Comparison of ENCODE assay signal across 1 cellular context in the genomic region with DNA sequence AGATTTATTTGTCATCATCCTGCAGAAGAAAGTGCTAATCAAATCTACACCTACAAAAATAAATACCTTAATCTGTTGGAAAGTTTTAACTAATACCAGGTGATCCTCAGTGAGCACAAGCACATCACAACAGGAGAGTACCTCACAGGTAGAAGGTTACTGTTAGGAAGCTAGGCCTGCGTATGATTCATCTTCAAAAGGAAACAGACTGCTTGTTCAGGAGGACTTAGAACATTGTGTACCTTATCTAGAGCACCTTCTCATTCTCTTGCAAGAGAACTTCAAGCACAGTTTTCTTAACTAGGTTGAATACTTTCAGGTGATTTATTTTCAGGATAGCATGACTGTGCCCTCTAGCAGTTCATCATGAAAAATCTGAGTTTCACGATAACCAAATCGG.
TF ChIP-seq lines count a peak whose summit lies in the region.

No MANE protein-coding gene starts in this region.

TF ChIP-seq in GM23338, 12 proteins besides CTCF, POLR2A, EP300 and RAD21 (continued from another document):
- no peak for TF ChIP-seq ETS1 (IDR thresholded peaks at IDR 0.05)
- no peak for TF ChIP-seq POLR2AphosphoS5 (IDR thresholded peaks at IDR 0.05; ENCODE audit: low read depth)
- no peak for TF ChIP-seq CREB1 (CRISPR knock-in tag; IDR thresholded peaks at IDR 0.05; ENCODE audit: low read depth)
- TF ChIP-seq, protein P1, sequence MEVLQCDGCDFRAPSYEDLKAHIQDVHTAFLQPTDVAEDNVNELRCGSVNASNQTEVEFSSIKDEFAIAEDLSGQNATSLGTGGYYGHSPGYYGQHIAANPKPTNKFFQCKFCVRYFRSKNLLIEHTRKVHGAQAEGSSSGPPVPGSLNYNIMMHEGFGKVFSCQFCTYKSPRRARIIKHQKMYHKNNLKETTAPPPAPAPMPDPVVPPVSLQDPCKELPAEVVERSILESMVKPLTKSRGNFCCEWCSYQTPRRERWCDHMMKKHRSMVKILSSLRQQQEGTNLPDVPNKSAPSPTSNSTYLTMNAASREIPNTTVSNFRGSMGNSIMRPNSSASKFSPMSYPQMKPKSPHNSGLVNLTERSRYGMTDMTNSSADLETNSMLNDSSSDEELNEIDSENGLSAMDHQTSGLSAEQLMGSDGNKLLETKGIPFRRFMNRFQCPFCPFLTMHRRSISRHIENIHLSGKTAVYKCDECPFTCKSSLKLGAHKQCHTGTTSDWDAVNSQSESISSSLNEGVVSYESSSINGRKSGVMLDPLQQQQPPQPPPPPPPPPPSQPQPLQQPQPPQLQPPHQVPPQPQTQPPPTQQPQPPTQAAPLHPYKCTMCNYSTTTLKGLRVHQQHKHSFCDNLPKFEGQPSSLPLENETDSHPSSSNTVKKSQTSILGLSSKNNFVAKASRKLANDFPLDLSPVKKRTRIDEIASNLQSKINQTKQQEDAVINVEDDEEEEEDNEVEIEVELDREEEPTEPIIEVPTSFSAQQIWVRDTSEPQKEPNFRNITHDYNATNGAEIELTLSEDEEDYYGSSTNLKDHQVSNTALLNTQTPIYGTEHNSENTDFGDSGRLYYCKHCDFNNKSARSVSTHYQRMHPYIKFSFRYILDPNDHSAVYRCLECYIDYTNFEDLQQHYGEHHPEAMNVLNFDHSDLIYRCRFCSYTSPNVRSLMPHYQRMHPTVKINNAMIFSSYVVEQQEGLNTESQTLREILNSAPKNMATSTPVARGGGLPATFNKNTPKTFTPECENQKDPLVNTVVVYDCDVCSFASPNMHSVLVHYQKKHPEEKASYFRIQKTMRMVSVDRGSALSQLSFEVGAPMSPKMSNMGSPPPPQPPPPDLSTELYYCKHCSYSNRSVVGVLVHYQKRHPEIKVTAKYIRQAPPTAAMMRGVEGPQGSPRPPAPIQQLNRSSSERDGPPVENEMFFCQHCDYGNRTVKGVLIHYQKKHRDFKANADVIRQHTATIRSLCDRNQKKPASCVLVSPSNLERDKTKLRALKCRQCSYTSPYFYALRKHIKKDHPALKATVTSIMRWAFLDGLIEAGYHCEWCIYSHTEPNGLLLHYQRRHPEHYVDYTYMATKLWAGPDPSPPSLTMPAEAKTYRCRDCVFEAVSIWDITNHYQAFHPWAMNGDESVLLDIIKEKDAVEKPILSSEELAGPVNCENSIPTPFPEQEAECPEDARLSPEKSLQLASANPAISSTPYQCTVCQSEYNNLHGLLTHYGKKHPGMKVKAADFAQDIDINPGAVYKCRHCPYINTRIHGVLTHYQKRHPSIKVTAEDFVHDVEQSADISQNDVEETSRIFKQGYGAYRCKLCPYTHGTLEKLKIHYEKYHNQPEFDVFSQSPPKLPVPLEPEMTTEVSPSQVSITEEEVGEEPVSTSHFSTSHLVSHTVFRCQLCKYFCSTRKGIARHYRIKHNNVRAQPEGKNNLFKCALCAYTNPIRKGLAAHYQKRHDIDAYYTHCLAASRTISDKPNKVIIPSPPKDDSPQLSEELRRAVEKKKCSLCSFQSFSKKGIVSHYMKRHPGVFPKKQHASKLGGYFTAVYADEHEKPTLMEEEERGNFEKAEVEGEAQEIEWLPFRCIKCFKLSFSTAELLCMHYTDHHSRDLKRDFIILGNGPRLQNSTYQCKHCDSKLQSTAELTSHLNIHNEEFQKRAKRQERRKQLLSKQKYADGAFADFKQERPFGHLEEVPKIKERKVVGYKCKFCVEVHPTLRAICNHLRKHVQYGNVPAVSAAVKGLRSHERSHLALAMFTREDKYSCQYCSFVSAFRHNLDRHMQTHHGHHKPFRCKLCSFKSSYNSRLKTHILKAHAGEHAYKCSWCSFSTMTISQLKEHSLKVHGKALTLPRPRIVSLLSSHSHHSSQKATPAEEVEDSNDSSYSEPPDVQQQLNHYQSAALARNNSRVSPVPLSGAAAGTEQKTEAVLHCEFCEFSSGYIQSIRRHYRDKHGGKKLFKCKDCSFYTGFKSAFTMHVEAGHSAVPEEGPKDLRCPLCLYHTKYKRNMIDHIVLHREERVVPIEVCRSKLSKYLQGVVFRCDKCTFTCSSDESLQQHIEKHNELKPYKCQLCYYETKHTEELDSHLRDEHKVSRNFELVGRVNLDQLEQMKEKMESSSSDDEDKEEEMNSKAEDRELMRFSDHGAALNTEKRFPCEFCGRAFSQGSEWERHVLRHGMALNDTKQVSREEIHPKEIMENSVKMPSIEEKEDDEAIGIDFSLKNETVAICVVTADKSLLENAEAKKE (CRISPR knock-in tag; IDR thresholded peaks at IDR 0.05) = no peak
- TF ChIP-seq ZNF114 (CRISPR knock-in tag; IDR thresholded peaks at IDR 0.05) = no peak
- TF ChIP-seq EZH2 (IDR thresholded peaks at IDR 0.05; ENCODE audit: low read depth, unreplicated experiment) = no peak
